Comparison of ENCODE assay signal across 2 cellular contexts in the genomic region with DNA sequence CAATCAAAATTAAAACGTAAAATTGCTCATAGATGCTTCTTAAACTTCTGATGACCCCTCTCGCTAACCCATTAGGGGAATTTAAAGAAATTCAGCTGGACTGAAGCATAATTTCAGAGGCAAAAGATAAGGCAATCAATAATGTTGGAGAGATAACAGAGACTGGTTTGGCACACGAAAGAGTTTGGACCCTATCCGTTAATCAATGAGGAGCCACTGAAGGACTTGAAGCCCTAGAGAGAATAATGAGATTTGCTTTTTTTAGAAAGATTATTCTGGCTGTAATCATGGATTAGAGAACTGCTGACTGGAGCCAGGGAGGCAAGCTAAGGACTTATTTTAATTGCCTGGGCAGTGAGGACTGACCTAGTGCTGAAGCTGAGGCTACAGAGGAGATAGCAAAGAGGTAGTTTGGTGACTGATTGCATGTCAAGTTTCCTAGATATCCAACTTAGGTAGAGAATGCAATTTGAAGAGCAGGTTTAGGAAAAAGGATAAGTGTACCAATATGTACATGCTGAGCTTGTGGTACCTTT.
A peak's percentile ranks its signal among the peaks of the same experiment; 100 is the strongest.
TF ChIP-seq lines count a peak whose summit lies in the region.

No MANE protein-coding gene starts in this region.

TF ChIP-seq in liver, 16 proteins besides CTCF, POLR2A, EP300 and RAD21:
- TF ChIP-seq HNF4A (conservative IDR thresholded peaks at IDR 0.05) (peak; percentile 25 to 62), FOXA2 (IDR thresholded peaks at IDR 0.05) (no peak), JUND (IDR thresholded peaks at IDR 0.05) (peak in 1 of 2 donors; percentile 4), YY1 (IDR thresholded peaks at IDR 0.05) (no peak), HNF4G (IDR thresholded peaks at IDR 0.05) (peak; percentile 15), EGR1 (IDR thresholded peaks at IDR 0.05; ENCODE audit: low read depth in 2 of 2) (no peak), SP1 (IDR thresholded peaks at IDR 0.05) (no peak), GABPA (IDR thresholded peaks at IDR 0.05 in 1 of 2, conservative IDR thresholded peaks at IDR 0.05 in 1 of 2) (no peak), TAF1 (conservative IDR thresholded peaks at IDR 0.05) (no peak), RXRA (IDR thresholded peaks at IDR 0.05) (peak; percentile 17 to 20), NR2F2 (IDR thresholded peaks at IDR 0.05) (no peak), FOXA1 (IDR thresholded peaks at IDR 0.05) (no peak)
- TF ChIP-seq, protein P1, sequence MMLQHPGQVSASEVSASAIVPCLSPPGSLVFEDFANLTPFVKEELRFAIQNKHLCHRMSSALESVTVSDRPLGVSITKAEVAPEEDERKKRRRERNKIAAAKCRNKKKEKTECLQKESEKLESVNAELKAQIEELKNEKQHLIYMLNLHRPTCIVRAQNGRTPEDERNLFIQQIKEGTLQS (IDR thresholded peaks at IDR 0.05) = no peak
- TF ChIP-seq, protein P2, sequence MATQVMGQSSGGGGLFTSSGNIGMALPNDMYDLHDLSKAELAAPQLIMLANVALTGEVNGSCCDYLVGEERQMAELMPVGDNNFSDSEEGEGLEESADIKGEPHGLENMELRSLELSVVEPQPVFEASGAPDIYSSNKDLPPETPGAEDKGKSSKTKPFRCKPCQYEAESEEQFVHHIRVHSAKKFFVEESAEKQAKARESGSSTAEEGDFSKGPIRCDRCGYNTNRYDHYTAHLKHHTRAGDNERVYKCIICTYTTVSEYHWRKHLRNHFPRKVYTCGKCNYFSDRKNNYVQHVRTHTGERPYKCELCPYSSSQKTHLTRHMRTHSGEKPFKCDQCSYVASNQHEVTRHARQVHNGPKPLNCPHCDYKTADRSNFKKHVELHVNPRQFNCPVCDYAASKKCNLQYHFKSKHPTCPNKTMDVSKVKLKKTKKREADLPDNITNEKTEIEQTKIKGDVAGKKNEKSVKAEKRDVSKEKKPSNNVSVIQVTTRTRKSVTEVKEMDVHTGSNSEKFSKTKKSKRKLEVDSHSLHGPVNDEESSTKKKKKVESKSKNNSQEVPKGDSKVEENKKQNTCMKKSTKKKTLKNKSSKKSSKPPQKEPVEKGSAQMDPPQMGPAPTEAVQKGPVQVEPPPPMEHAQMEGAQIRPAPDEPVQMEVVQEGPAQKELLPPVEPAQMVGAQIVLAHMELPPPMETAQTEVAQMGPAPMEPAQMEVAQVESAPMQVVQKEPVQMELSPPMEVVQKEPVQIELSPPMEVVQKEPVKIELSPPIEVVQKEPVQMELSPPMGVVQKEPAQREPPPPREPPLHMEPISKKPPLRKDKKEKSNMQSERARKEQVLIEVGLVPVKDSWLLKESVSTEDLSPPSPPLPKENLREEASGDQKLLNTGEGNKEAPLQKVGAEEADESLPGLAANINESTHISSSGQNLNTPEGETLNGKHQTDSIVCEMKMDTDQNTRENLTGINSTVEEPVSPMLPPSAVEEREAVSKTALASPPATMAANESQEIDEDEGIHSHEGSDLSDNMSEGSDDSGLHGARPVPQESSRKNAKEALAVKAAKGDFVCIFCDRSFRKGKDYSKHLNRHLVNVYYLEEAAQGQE (IDR thresholded peaks at IDR 0.05) = no peak
- TF ChIP-seq, protein P3, sequence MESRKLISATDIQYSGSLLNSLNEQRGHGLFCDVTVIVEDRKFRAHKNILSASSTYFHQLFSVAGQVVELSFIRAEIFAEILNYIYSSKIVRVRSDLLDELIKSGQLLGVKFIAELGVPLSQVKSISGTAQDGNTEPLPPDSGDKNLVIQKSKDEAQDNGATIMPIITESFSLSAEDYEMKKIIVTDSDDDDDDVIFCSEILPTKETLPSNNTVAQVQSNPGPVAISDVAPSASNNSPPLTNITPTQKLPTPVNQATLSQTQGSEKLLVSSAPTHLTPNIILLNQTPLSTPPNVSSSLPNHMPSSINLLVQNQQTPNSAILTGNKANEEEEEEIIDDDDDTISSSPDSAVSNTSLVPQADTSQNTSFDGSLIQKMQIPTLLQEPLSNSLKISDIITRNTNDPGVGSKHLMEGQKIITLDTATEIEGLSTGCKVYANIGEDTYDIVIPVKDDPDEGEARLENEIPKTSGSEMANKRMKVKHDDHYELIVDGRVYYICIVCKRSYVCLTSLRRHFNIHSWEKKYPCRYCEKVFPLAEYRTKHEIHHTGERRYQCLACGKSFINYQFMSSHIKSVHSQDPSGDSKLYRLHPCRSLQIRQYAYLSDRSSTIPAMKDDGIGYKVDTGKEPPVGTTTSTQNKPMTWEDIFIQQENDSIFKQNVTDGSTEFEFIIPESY (IDR thresholded peaks at IDR 0.05) = no peak
- TF ChIP-seq, protein P4, sequence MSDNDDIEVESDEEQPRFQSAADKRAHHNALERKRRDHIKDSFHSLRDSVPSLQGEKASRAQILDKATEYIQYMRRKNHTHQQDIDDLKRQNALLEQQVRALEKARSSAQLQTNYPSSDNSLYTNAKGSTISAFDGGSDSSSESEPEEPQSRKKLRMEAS (IDR thresholded peaks at IDR 0.05) = no peak

TF ChIP-seq in HepG2, 621 proteins besides CTCF, POLR2A, EP300 and RAD21:
- TF ChIP-seq ZNF605 (CRISPR knock-in tag; IDR thresholded peaks at IDR 0.05) = no peak
- TF ChIP-seq ZNF678 (CRISPR knock-in tag; IDR thresholded peaks at IDR 0.05) = no peak
- no peak for TF ChIP-seq SAFB2 (CRISPR knock-in tag; IDR thresholded peaks at IDR 0.05; ENCODE audit: borderline replicate concordance, low read depth)
- TF ChIP-seq CCAR2 (optimal IDR thresholded peaks at IDR 0.05; ENCODE audit: low read depth, low read length) = no peak
TF ChIP-seq in HepG2: peak in this region for 0.
